ENCODE assay signal across 8 cellular contexts in genomic region chr1:167630568-167631385, GRCh38. TPM values are rescaled to one million over a fixed set of nuclear protein-coding genes. Genes with fewer than 3 reads are reported as not detected.
DNase-seq lines count a peak whose midpoint lies in the region; ATAC-seq and TF ChIP-seq lines count a peak whose summit lies in the region.

No MANE protein-coding gene starts in this region.

- DNase-seq in CD14-positive monocyte (ENCODE audit: low spot score) (peak; percentile 49), iPS DF 6.9 (ENCODE audit: low read depth, low spot score) (no peak), spleen (peak; percentile 84), NCI-H2029 (lab: John Stamatoyannopoulos, UW) (no peak), AG20443 (ENCODE audit: low spot score) (no peak), GM13976 (ENCODE audit: low spot score) (no peak)
- peak; percentile 62 for DNase-seq in activated naive CD4-positive, alpha-beta T cell treated with anti-CD3 and anti-CD28 coated beads for 36 hours

- CTCF ChIA-PET in activated naive CD4-positive, alpha-beta T cell treated with anti-CD3 and anti-CD28 coated beads for 36 hours (lab: Charles Lee): interaction anchor here (0.9 to 13.6 kb wide), 4 partner anchors 14 to 43 kb away, joined by 3 to 226 read pairs (median 4); no protein-coding TSS in a partner anchor

- TF ChIP-seq POLR2A in spleen (IDR thresholded peaks at IDR 0.05): no peak

- WGBS in iPS DF 6.9 (ENCODE audit: insufficient coverage, insufficient read length): no CpG with 5 or more reads among the region's 16 CpGs
- WGBS in spleen, 5 donors: 7 to 27% (median 12%) methylated on average over 16 of the region's 16 CpGs

- peak overlapping the region; percentile 93 to 97 for H3K4me3 Mint-ChIP-seq in CD14-positive monocyte
- peak overlapping the region; percentile 85 for H3K4me3 Mint-ChIP-seq in activated naive CD4-positive, alpha-beta T cell treated with anti-CD3 and anti-CD28 coated beads for 36 hours

- TF ChIP-seq CTCF in CD14-positive monocyte (IDR thresholded peaks at IDR 0.05) (no peak), spleen (IDR thresholded peaks at IDR 0.05 in 8 of 11, conservative IDR thresholded peaks at IDR 0.05 in 3 of 11) (no peak), GM13976 (IDR thresholded peaks at IDR 0.05; ENCODE audit: borderline replicate concordance, control extremely low read depth, extremely low read depth, insufficient read depth, missing control alignments) (no peak)

- H3K27me3 ChIP-seq in iPS DF 6.9 (ENCODE audit: control insufficient read depth, insufficient read depth, low read length) (peaks cover 29% of the 10 kb centered on the region), spleen (replicated peaks in 1 of 7) (no peaks in the 10 kb centered on the region)

- peak overlapping the region; percentile 80 to 98 (median 93) for H3K27ac Mint-ChIP-seq in CD14-positive monocyte
- H3K27ac Mint-ChIP-seq in activated naive CD4-positive, alpha-beta T cell treated with anti-CD3 and anti-CD28 coated beads for 36 hours: peak overlapping the region; percentile 95

- H3K36me3 ChIP-seq in iPS DF 6.9 (ENCODE audit: control insufficient read depth, insufficient read depth, low read length) (no peaks in the 10 kb centered on the region; the same call in 1 of the 2 replicates), spleen (peaks cover 0 to 28% (median 1%) of the 10 kb centered on the region in 6 donors)

- peak; percentile 22 for ATAC-seq in HG02763 (IDR thresholded peaks at IDR 0.05; ENCODE audit: unreplicated experiment)

- H3K27ac ChIP-seq in iPS DF 6.9 (ENCODE audit: low read length) (no peak overlapping the region), spleen (peak overlapping the region; percentile 86 to 100 (median 96))

- in situ Hi-C loops in GM13976 (cut with MboI; ENCODE audit: low sequenced_read_pairs, unreplicated experiment): no loop called here

- H3K27me3 Mint-ChIP-seq in CD14-positive monocyte (ENCODE audit: low read depth in 3 of 3): no peaks in the 10 kb centered on the region
- H3K27me3 Mint-ChIP-seq in activated naive CD4-positive, alpha-beta T cell treated with anti-CD3 and anti-CD28 coated beads for 36 hours (ENCODE audit: low read depth): no peaks in the 10 kb centered on the region

- H3K4me1 ChIP-seq in iPS DF 6.9 (ENCODE audit: control insufficient read depth, insufficient read depth, low read length) (peaks cover 3% of the 10 kb centered on the region), spleen (peaks cover 55 to 93% (median 77%) of the 10 kb centered on the region in 6 donors)

- H3K4me1 Mint-ChIP-seq in CD14-positive monocyte: peaks cover 79% of the 10 kb centered on the region
- peaks cover 68% of the 10 kb centered on the region for H3K4me1 Mint-ChIP-seq in activated naive CD4-positive, alpha-beta T cell treated with anti-CD3 and anti-CD28 coated beads for 36 hours (ENCODE audit: low read depth)

- H3K9me3 Mint-ChIP-seq in CD14-positive monocyte: peaks cover 0 to 6% (median 0%) of the 10 kb centered on the region in 7 donors
- peaks cover 2% of the 10 kb centered on the region for H3K9me3 Mint-ChIP-seq in activated naive CD4-positive, alpha-beta T cell treated with anti-CD3 and anti-CD28 coated beads for 36 hours

- H3K9me3 ChIP-seq in iPS DF 6.9 (ENCODE audit: control insufficient read depth, insufficient read depth, low read length) (no peaks in the 10 kb centered on the region), spleen (no peaks in the 10 kb centered on the region)

- intact Hi-C loops in CD14-positive monocyte (cut with micrococcal nuclease) (loop anchor here (2.0 to 10.0 kb wide), 2 partner anchors 14 to 66 kb away; no protein-coding TSS in a partner anchor), spleen (cut with DNase I; ENCODE audit: low total_unique reads) (no loop called here)
- intact Hi-C loops in activated naive CD4-positive, alpha-beta T cell treated with anti-CD3 and anti-CD28 coated beads for 36 hours (cut with micrococcal nuclease): loop anchor here (1.0 to 10.0 kb wide), 6 partner anchors 30 to 1456 kb away; partner anchors contain the start of genes DCAF6 and MPC2

- H3K36me3 Mint-ChIP-seq in CD14-positive monocyte: peaks cover 25 to 30% of the 10 kb centered on the region in 2 donors
- H3K36me3 Mint-ChIP-seq in activated naive CD4-positive, alpha-beta T cell treated with anti-CD3 and anti-CD28 coated beads for 36 hours (ENCODE audit: low read depth): peaks cover 11% of the 10 kb centered on the region

- peak overlapping the region; percentile 60; the same call in 1 of the 2 replicates for H3K4me3 ChIP-seq in iPS DF 6.9 (ENCODE audit: low read length)
- peak overlapping the region; percentile 52 to 92 (median 75) for H3K4me3 ChIP-seq in spleen

RNA-seq across cellular contexts. Expression of gene RCSD1, which starts 0.7 kb away (rescaled TPM):
- polyA plus RNA-seq in CD14-positive monocyte: 100 to 1,000 TPM; 216 to 218 TPM
- 10 to 100 TPM; 27.3 to 27.9 TPM for total RNA-seq in activated naive CD4-positive, alpha-beta T cell treated with anti-CD3 and anti-CD28 coated beads for 36 hours
- 100 to 1,000 TPM in 5 of 7 donors, 10 to 100 TPM in 2; 91.9 to 144 (median 124) TPM for total RNA-seq in spleen
- 100 to 1,000 TPM in 1 of 3 donors, 10 to 100 TPM in 2; 58.9 to 103 (median 87.2) TPM for polyA plus RNA-seq in spleen

Comparison
In these comparisons a context has a peak if more than half of its experiments do, and no peak if none do; other contexts are left out.
1. DNase-seq: peak in CD14-positive monocyte (single experiment), activated naive CD4-positive, alpha-beta T cell treated with anti-CD3 and anti-CD28 coated beads for 36 hours (single experiment) and spleen (single experiment); none in iPS DF 6.9 (single experiment), NCI-H2029 (single experiment), AG20443 (single experiment) and GM13976 (single experiment).